1 cellular context compared by ENCODE assay signal in genomic region chr6:44126320-44127149, GRCh38.
TF ChIP-seq lines count a peak whose summit lies in the region.

No MANE protein-coding gene starts in this region.

TF ChIP-seq in K562, 482 proteins besides CTCF, POLR2A, EP300 and RAD21 (continued from another document and continues in another):
- TF ChIP-seq THAP12 (CRISPR knock-in tag; IDR thresholded peaks at IDR 0.05) (no peak), ZNF592 (IDR thresholded peaks at IDR 0.05) (no peak), CHD4 (IDR thresholded peaks at IDR 0.05; ENCODE audit: insufficient read depth, insufficient replicate concordance, low read depth, low read length, poor library complexity, severe bottlenecking) (no peak), ATF1 (CRISPR knock-in tag; IDR thresholded peaks at IDR 0.05) (no peak), ATF1 (tag; IDR thresholded peaks at IDR 0.05) (no peak), SRSF3 (IDR thresholded peaks at IDR 0.05; ENCODE audit: insufficient read depth, low read length) (no peak), MAFK (IDR thresholded peaks at IDR 0.05; ENCODE audit: low read length) (no peak), ZFX (CRISPR knock-in tag; IDR thresholded peaks at IDR 0.05) (no peak), NFRKB (IDR thresholded peaks at IDR 0.05; ENCODE audit: low read depth) (peak; percentile 9; the same call in 1 of the 2 replicates), RBM22 (IDR thresholded peaks at IDR 0.05; ENCODE audit: low read depth, low read length, poor library complexity, severe bottlenecking) (no peak), CHD1 (IDR thresholded peaks at IDR 0.05; ENCODE audit: low read length) (peak; percentile 73), MAZ (CRISPR knock-in tag; conservative IDR thresholded peaks at IDR 0.05 in 1 of 2, IDR thresholded peaks at IDR 0.05 in 1 of 2) (no peak; a peak in 2 of 4 replicates), MIER1 (IDR thresholded peaks at IDR 0.05; ENCODE audit: low read depth) (no peak), AFF1 (IDR thresholded peaks at IDR 0.05; ENCODE audit: low read depth in 1 of 2, partially characterized antibody in 2 of 2) (no peak), TCF7 (IDR thresholded peaks at IDR 0.05; ENCODE audit: borderline replicate concordance) (no peak), NR2F6 (CRISPR knock-in tag; IDR thresholded peaks at IDR 0.05) (no peak), BHLHE40 (IDR thresholded peaks at IDR 0.05; ENCODE audit: low read length) (no peak), RBM39 (optimal IDR thresholded peaks at IDR 0.05; ENCODE audit: low read depth, low read length) (no peak), POLR2G (IDR thresholded peaks at IDR 0.05; ENCODE audit: low read depth, low read length) (no peak; the same call in 1 of the 2 replicates), ZBTB5 (IDR thresholded peaks at IDR 0.05) (no peak), CHAMP1 (IDR thresholded peaks at IDR 0.05) (no peak), FOXJ2 (tag; IDR thresholded peaks at IDR 0.05) (no peak), ZNF165 (CRISPR knock-in tag; IDR thresholded peaks at IDR 0.05; ENCODE audit: borderline replicate concordance) (no peak), CSDE1 (IDR thresholded peaks at IDR 0.05) (no peak), TSHZ1 (CRISPR knock-in tag; IDR thresholded peaks at IDR 0.05) (no peak), NCOA1 (IDR thresholded peaks at IDR 0.05; ENCODE audit: low read depth) (no peak), TBL1XR1 (IDR thresholded peaks at IDR 0.05; ENCODE audit: low read length in 2 of 2) (no peak), ZNF23 (CRISPR knock-in tag; IDR thresholded peaks at IDR 0.05) (no peak), BCL6 (CRISPR knock-in tag; IDR thresholded peaks at IDR 0.05) (no peak), ETS2 (tag; IDR thresholded peaks at IDR 0.05; ENCODE audit: borderline replicate concordance, poor library complexity, severe bottlenecking) (no peak), ZNF347 (CRISPR knock-in tag; IDR thresholded peaks at IDR 0.05; ENCODE audit: low read depth) (no peak), NCOR1 (IDR thresholded peaks at IDR 0.05) (0 out of 2 replicates have a peak, but pooled peaks have one; percentile 3), E2F6 (IDR thresholded peaks at IDR 0.05; ENCODE audit: borderline replicate concordance in 1 of 2, extremely low read depth in 1 of 2, insufficient read depth in 1 of 2, insufficient read length in 1 of 2, low read depth in 1 of 2, low read length in 1 of 2, poor library complexity in 1 of 2, severe bottlenecking in 1 of 2) (no peak), RNF219 (CRISPR knock-in tag; IDR thresholded peaks at IDR 0.05) (no peak), NR2C1 (IDR thresholded peaks at IDR 0.05) (no peak), NR2C1 (tag; IDR thresholded peaks at IDR 0.05) (no peak), ZBTB17 (CRISPR knock-in tag; IDR thresholded peaks at IDR 0.05) (no peak), ZNF507 (tag; conservative IDR thresholded peaks at IDR 0.05) (no peak)
